ENCODE assay signal across 1 cellular context in genomic region chr20:62873280-62873679, GRCh38.
TF ChIP-seq lines count a peak whose summit lies in the region.

No MANE protein-coding gene starts in this region.

TF ChIP-seq in A549, 52 proteins besides CTCF, POLR2A, EP300 and RAD21:
- TF ChIP-seq FOSB (CRISPR knock-in tag; IDR thresholded peaks at IDR 0.05) (0 out of 2 replicates have a peak, but pooled peaks have one; percentile 54), HOXA7 (CRISPR knock-in tag; IDR thresholded peaks at IDR 0.05) (no peak), CBX2 (IDR thresholded peaks at IDR 0.05; ENCODE audit: borderline replicate concordance, low read depth) (no peak), USF2 (IDR thresholded peaks at IDR 0.05) (no peak), EHF (CRISPR knock-in tag; IDR thresholded peaks at IDR 0.05) (no peak)
